Comparison of ENCODE assay signal across 24 cellular contexts in the genomic region with DNA sequence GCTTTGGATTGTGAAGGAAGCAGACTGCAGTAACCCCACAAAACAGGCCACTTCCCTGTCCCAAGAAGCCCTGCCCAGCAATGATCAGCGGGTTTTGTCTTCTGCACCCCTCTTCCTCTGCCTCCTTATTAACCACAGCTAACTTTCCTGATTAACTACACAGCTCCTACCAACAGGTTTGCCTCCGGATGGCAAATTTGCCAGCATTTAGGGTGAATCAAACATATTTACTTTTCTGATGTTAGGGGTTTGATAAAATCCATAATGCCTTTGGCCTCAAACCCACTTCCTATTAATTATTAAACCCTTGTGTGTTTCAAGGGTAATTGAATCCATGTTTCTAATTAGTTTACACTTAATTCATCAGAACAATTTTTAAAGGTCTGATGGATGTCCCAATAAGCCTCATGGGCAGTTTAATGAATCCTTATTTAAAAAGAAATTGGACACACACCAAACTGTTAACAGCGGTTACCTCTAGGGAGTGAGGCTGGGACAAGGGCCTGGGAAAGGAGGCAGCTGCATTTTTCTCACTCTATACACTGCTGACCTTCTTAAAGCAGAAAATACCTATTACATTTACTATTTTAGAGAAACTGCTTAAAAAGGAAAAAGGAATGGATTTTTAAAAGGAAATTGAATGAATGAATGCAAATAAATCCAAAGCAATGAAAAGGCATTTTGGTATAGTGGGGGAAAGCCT.
DNase-seq lines count a peak whose midpoint lies in the region; ATAC-seq and TF ChIP-seq lines count a peak whose summit lies in the region.
"Had no signal": no experiment of that assay in that cellular context is flagged by ENCODE, and none has a peak within 500 bp of the region (broad histone marks: within the 10 kb centered on the region; RNA-seq: fewer than 3 reads in every experiment).

No MANE protein-coding gene starts in this region.

- no peaks in the 10 kb centered on the region for H3K36me3 ChIP-seq in body of pancreas (replicated peaks in 1 of 2; ENCODE audit: insufficient read depth in 1 of 2, low read depth in 2 of 2)
- H3K36me3 ChIP-seq: BE2C, BLaER1 had no signal

- ATAC-seq in T-helper 17 cell (no peak), body of pancreas (peak; percentile 95), GM18907 (IDR thresholded peaks at IDR 0.05; ENCODE audit: unreplicated experiment) (no peak)
- ATAC-seq: GM12878 had no signal

- no peak for TF ChIP-seq POLR2A in body of pancreas (IDR thresholded peaks at IDR 0.05)

- H3K9me3 Mint-ChIP-seq in osteocyte (ENCODE audit: unreplicated experiment), result peaks cover 40% of the 10 kb centered on the region

- DNase-seq in T-helper 17 cell, result no peak
- DNase-seq in body of pancreas, result peak; percentile 73 to 83 (median 83)
- DNase-seq in osteocyte (ENCODE audit: extremely low spot score, unreplicated experiment), result peak; percentile 6
- DNase-seq in NOMO-1 treated with DMSO at 0.1 percent for 48 hours (lab: John Stamatoyannopoulos, UW; ENCODE audit: unreplicated experiment), result no peak
- DNase-seq in NCI-H510A (lab: John Stamatoyannopoulos, UW), result no peak
- DNase-seq: 8988T; ACHN; BE2C; C1 segment of cervical spinal cord; CD4-positive, alpha-beta memory T cell; CD4-positive, CD25-positive, alpha-beta regulatory T cell; CD8-positive, alpha-beta memory T cell; COR-L47; DMS 273 treated with DMSO at 0.1 percent for 48 hours; DMS153; DMS53; DMS79; DND-41; EL; GDM1 had no signal

- H3K4me1 ChIP-seq in body of pancreas, result peaks cover 25% of the 10 kb centered on the region
- H3K4me1 ChIP-seq: BE2C had no signal

- no peaks in the 10 kb centered on the region for H3K27me3 ChIP-seq in body of pancreas
- H3K27me3 ChIP-seq: BE2C, BLaER1 had no signal

- H3K27ac Mint-ChIP-seq in T-helper 17 cell (peak overlapping the region; percentile 47), osteocyte (ENCODE audit: unreplicated experiment) (no peak overlapping the region)
- H3K27ac Mint-ChIP-seq: CD14-positive monocyte; CD4-positive, alpha-beta memory T cell; CD8-positive, alpha-beta memory T cell had no signal

- H3K4me3 Mint-ChIP-seq in T-helper 17 cell (no peak overlapping the region), osteocyte (ENCODE audit: unreplicated experiment) (no peak overlapping the region)
- H3K4me3 Mint-ChIP-seq: CD14-positive monocyte; CD4-positive, alpha-beta memory T cell; CD4-positive, CD25-positive, alpha-beta regulatory T cell; CD8-positive, alpha-beta memory T cell had no signal

- H3K4me1 Mint-ChIP-seq in T-helper 17 cell (peaks cover 2% of the 10 kb centered on the region), osteocyte (ENCODE audit: unreplicated experiment) (no peaks in the 10 kb centered on the region)
- H3K4me1 Mint-ChIP-seq: CD14-positive monocyte; CD4-positive, alpha-beta memory T cell; CD4-positive, CD25-positive, alpha-beta regulatory T cell; CD8-positive, alpha-beta memory T cell had no signal

- no peaks in the 10 kb centered on the region for H3K36me3 Mint-ChIP-seq in T-helper 17 cell (ENCODE audit: low read depth)
- H3K36me3 Mint-ChIP-seq in osteocyte (ENCODE audit: unreplicated experiment), result no peaks in the 10 kb centered on the region
- H3K36me3 Mint-ChIP-seq: CD14-positive monocyte; CD4-positive, alpha-beta memory T cell; CD4-positive, CD25-positive, alpha-beta regulatory T cell; CD8-positive, alpha-beta memory T cell had no signal

- H3K27ac ChIP-seq in body of pancreas, result peak overlapping the region; percentile 55 to 77 (median 68)
- H3K27ac ChIP-seq: BLaER1 had no signal

- H3K4me3 ChIP-seq in body of pancreas, result no peak overlapping the region
- H3K4me3 ChIP-seq: BLaER1, GM12878 had no signal

- peak in 4 of 7 experiments; percentile 18 to 26 (median 23) for TF ChIP-seq CTCF in body of pancreas (IDR thresholded peaks at IDR 0.05)
- no peak for TF ChIP-seq CTCF in osteocyte (IDR thresholded peaks at IDR 0.05)

- WGBS in body of pancreas, 2 donors, result 8 to 13% methylated on average over 3 of the region's 3 CpGs

- intact Hi-C loops in body of pancreas (cut with DNase I), result no loop called here

- H3K27me3 Mint-ChIP-seq in T-helper 17 cell (peaks cover 66% of the 10 kb centered on the region), osteocyte (ENCODE audit: unreplicated experiment) (no peaks in the 10 kb centered on the region)
- H3K27me3 Mint-ChIP-seq: CD4-positive, CD25-positive, alpha-beta regulatory T cell had no signal

- no peaks in the 10 kb centered on the region for H3K9me3 ChIP-seq in T-helper 17 cell (ENCODE audit: control insufficient read depth, low read length, poor library complexity, severe bottlenecking)
- H3K9me3 ChIP-seq in body of pancreas, result no peaks in the 10 kb centered on the region
- H3K9me3 ChIP-seq: BE2C had no signal

Comparison
In these comparisons a context has a peak if more than half of its experiments do, and no peak if none do; other contexts are left out.
1. DNase-seq: peak in body of pancreas (4 of 4) and osteocyte (single experiment); none in T-helper 17 cell (0 of 3), NOMO-1 treated with DMSO at 0.1 percent for 48 hours (single experiment) and NCI-H510A (single experiment).